In genomic region chr17:7676533-7676932, GRCh38 we compare ENCODE assay signal across 18 cellular contexts.
"Had no signal": no experiment of that assay in that cellular context is flagged by ENCODE, and none has a peak within 500 bp of the region (broad histone marks: within the 10 kb centered on the region; RNA-seq: fewer than 3 reads in every experiment).

No MANE protein-coding gene starts in this region.

- H3K27ac ChIP-seq: ascending aorta, cardiac muscle cell, colonic mucosa, gastroesophageal sphincter, spleen, upper lobe of left lung had no signal

- DNase-seq: activated CD4-positive, alpha-beta T cell treated with anti-CD3 and anti-CD28 coated beads, Interleukin-2, amount 50 U/mL, for 4 hours; activated effector memory CD4-positive, alpha-beta T cell treated with anti-CD3 and anti-CD28 coated beads, Interleukin-2, amount 50 U/mL, for 16 hours; activated T-cell treated with anti-CD3 and anti-CD28 coated beads, Interleukin-2, amount 50 U/mL, for 4 hours; colonic mucosa; immature natural killer cell; left colon; mucosa of descending colon; natural killer cell; nucleus accumbens; right cardiac atrium; spleen; stimulated activated CD4-positive, alpha-beta T cell treated with anti-CD3 and anti-CD28 coated beads, Interleukin-1b, Interleukin-23, amount 100 ng/mL, for 48 hours; stimulated activated naive CD4-positive, alpha-beta T cell; T-helper 2 cell; upper lobe of left lung had no signal

- ATAC-seq: activated T-cell treated with anti-CD3 and anti-CD28 coated beads, Interleukin-2, amount 50 U/mL, for 4 hours; gastroesophageal sphincter; left colon; mucosa of descending colon; natural killer cell; right cardiac atrium had no signal
